Comparison of ENCODE assay signal across 24 cellular contexts in the genomic region with DNA sequence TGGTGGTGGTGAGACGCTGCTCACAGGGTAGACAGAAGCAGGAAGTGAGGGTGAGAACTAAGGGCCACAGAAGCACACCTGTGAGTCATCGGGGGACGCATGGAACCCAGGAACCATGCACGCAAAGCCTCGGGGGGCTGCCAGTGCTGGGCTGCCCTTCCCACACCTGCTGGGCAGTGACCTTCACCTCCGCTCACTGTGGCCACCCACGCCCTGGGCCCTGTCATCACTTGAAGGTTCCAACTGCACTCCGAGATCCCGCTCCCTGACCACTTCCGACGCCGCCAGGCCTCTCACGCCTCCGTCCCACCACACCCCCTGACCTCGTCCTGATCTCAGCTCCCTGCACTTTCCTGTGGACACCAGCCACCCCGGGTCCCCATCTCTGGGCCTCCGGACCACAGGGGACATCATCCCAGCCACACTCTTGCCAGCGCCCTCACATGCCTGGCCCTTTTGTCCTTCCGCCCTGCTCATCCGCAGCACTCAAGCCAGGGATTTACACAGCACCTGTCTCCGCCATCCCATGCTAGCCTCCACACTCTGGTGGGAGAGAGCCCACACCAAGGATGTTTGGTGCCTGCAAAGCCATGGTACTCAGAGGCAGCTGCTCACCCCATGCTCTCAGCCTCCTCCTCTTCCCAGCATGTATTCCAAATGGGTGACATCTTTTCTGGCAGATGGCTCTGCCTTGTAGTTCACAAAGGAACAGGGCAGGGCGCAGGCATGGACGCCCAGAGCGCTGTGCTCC. TPM values are rescaled to one million over a fixed set of nuclear protein-coding genes. Genes with fewer than 3 reads are reported as not detected.
DNase-seq lines count a peak whose midpoint lies in the region; ATAC-seq, FAIRE-seq and TF ChIP-seq lines count a peak whose summit lies in the region.
"Had no signal": no experiment of that assay in that cellular context is flagged by ENCODE, and none has a peak within 500 bp of the region (broad histone marks: within the 10 kb centered on the region; RNA-seq: fewer than 3 reads in every experiment).

No MANE protein-coding gene starts in this region.

- H3K36me3 Mint-ChIP-seq in GM23338 (ENCODE audit: low read depth) (no peaks in the 10 kb centered on the region; the same call in 2 of the 3 replicates), astrocyte (ENCODE audit: low read depth, unreplicated experiment) (peaks cover 4% of the 10 kb centered on the region), osteocyte (ENCODE audit: unreplicated experiment) (peaks cover 3% of the 10 kb centered on the region)
- H3K36me3 Mint-ChIP-seq: naive thymus-derived CD4-positive, alpha-beta T cell had no signal

- no peak overlapping the region for H3K4me3 Mint-ChIP-seq in GM23338
- no peak overlapping the region for H3K4me3 Mint-ChIP-seq in astrocyte (ENCODE audit: unreplicated experiment)
- H3K4me3 Mint-ChIP-seq in osteocyte (ENCODE audit: unreplicated experiment): no peak overlapping the region
- H3K4me3 Mint-ChIP-seq: HFFc6 had no signal

- H3K79me2 ChIP-seq in GM23338 (replicated peaks; ENCODE audit: insufficient read depth): no peaks in the 10 kb centered on the region
- H3K79me2 ChIP-seq in astrocyte (ENCODE audit: insufficient read depth, low read length): no peaks in the 10 kb centered on the region

- H3K27me3 ChIP-seq in GM23338 (ENCODE audit: insufficient read depth) (peaks cover 18% of the 10 kb centered on the region), astrocyte (ENCODE audit: insufficient read depth, low read length) (no peaks in the 10 kb centered on the region)
- H3K27me3 ChIP-seq: BE2C, breast epithelium, uterus had no signal

- peaks cover 22% of the 10 kb centered on the region for H3K27me3 Mint-ChIP-seq in GM23338 (ENCODE audit: insufficient read depth, low read depth, poor library complexity)
- H3K27me3 Mint-ChIP-seq in astrocyte (ENCODE audit: low read depth, unreplicated experiment): peaks cover 60% of the 10 kb centered on the region
- peaks cover 22% of the 10 kb centered on the region for H3K27me3 Mint-ChIP-seq in osteocyte (ENCODE audit: unreplicated experiment)

- TF ChIP-seq CTCF in GM23338 (conservative IDR thresholded peaks at IDR 0.05; ENCODE audit: low read depth in 2 of 2) (no peak), astrocyte (IDR thresholded peaks at IDR 0.05; ENCODE audit: insufficient read depth, low read depth, low read length) (no peak), osteocyte (IDR thresholded peaks at IDR 0.05) (no peak)

- no peak for ATAC-seq in GM23338
- ATAC-seq: activated CD4-positive, CD25-positive, alpha-beta regulatory T cell treated with anti-CD3 and anti-CD28 coated beads, Interleukin-2, amount 50 U/mL, for 24 hours; naive thymus-derived CD4-positive, alpha-beta T cell had no signal

- no peak overlapping the region for H3K4me2 ChIP-seq in GM23338
- H3K4me2 ChIP-seq in astrocyte (ENCODE audit: low read length): no peak overlapping the region

- H3K4me1 ChIP-seq in GM23338 (ENCODE audit: insufficient read depth): 0 out of 2 replicates have a peak, but pooled peaks cover 4% of the 10 kb centered on the region
- peaks cover 3% of the 10 kb centered on the region for H3K4me1 ChIP-seq in astrocyte (ENCODE audit: insufficient read depth, low read length)
- H3K4me1 ChIP-seq: uterus had no signal

- H3K27ac ChIP-seq in GM23338 (ENCODE audit: low read depth): no peak overlapping the region
- no peak overlapping the region for H3K27ac ChIP-seq in astrocyte (ENCODE audit: low read depth, low read length)
- H3K27ac ChIP-seq: breast epithelium, uterus had no signal

- FAIRE-seq in astrocyte (lab: Jason Lieb, UNC): no peak
- FAIRE-seq: RCC 7860 had no signal

- H3K9me3 Mint-ChIP-seq in GM23338: no peaks in the 10 kb centered on the region; the same call in 2 of the 3 replicates
- peaks cover 2% of the 10 kb centered on the region for H3K9me3 Mint-ChIP-seq in astrocyte (ENCODE audit: unreplicated experiment)
- no peaks in the 10 kb centered on the region for H3K9me3 Mint-ChIP-seq in osteocyte (ENCODE audit: unreplicated experiment)
- H3K9me3 Mint-ChIP-seq: HFFc6 had no signal

- 0 out of 2 replicates have a peak overlapping the region, but pooled peaks have one; percentile 23 for H2AFZ ChIP-seq in GM23338
- H2AFZ ChIP-seq in astrocyte (ENCODE audit: low read depth, low read length): no peak overlapping the region

- H3K4me1 Mint-ChIP-seq in GM23338 (peaks cover 8% of the 10 kb centered on the region; the same call in 2 of the 3 replicates), astrocyte (ENCODE audit: low read depth, unreplicated experiment) (peaks cover 2% of the 10 kb centered on the region), osteocyte (ENCODE audit: unreplicated experiment) (peaks cover 5% of the 10 kb centered on the region)

- H3K36me3 ChIP-seq in GM23338 (ENCODE audit: insufficient read depth): no peaks in the 10 kb centered on the region
- no peaks in the 10 kb centered on the region for H3K36me3 ChIP-seq in astrocyte (ENCODE audit: insufficient read depth, low read length)
- H3K36me3 ChIP-seq: BE2C, breast epithelium, uterus had no signal

- H3K27ac Mint-ChIP-seq in GM23338: no peak overlapping the region
- peak overlapping the region; percentile 35 for H3K27ac Mint-ChIP-seq in astrocyte (ENCODE audit: unreplicated experiment)
- H3K27ac Mint-ChIP-seq in osteocyte (ENCODE audit: unreplicated experiment): no peak overlapping the region
- H3K27ac Mint-ChIP-seq: HFFc6; naive thymus-derived CD4-positive, alpha-beta T cell had no signal

- DNase-seq in NCI-H2171 treated with DMSO at 0.1 percent for 48 hours (lab: John Stamatoyannopoulos, UW): peak; percentile 4
- no peak for DNase-seq in NCI-H2171 (lab: John Stamatoyannopoulos, UW)
- no peak for DNase-seq in GM23338 (ENCODE audit: low spot score)
- DNase-seq in astrocyte (ENCODE audit: low read depth): no peak
- DNase-seq in osteocyte (ENCODE audit: extremely low spot score, unreplicated experiment): peak; percentile 81
- DNase-seq in NCI-H1417 (lab: John Stamatoyannopoulos, UW): no peak
- DNase-seq in foreskin melanocyte: no peak
- no peak for DNase-seq in NAMALWA (ENCODE audit: low spot score)
- DNase-seq: 8988T; BE2C; DMS153; HFFc6; hippocampal formation; islet precursor cell; naive thymus-derived CD4-positive, alpha-beta T cell; NCI-H1092; NCI-H2107; NCI-H774; stimulated activated CD4-positive, alpha-beta T cell treated with anti-CD3 and anti-CD28 coated beads, Interleukin-2, amount 100 ng/mL, for 48 hours; T1000; uterus had no signal

- H3K4me3 ChIP-seq in GM23338 (no peak overlapping the region), astrocyte (ENCODE audit: insufficient read depth, low read depth, low read length) (no peak overlapping the region)
- H3K4me3 ChIP-seq: breast epithelium, uterus had no signal

- peaks cover 3% of the 10 kb centered on the region for H3K9me3 ChIP-seq in astrocyte (ENCODE audit: insufficient read depth, low read depth, low read length)
- H3K9me3 ChIP-seq: BE2C, breast epithelium, uterus had no signal

- H3F3A ChIP-seq in GM23338 (replicated peaks; ENCODE audit: low read depth): 0 out of 2 replicates have a peak, but pooled peaks cover 2% of the 10 kb centered on the region

- H3K9me2 ChIP-seq in GM23338 (ENCODE audit: insufficient read depth): no peaks in the 10 kb centered on the region

- H4K20me1 ChIP-seq in GM23338 (replicated peaks; ENCODE audit: insufficient read depth): no peaks in the 10 kb centered on the region
- no peaks in the 10 kb centered on the region for H4K20me1 ChIP-seq in astrocyte (ENCODE audit: insufficient read depth, low read length)

- no peak overlapping the region for H3K9ac ChIP-seq in astrocyte (ENCODE audit: low read length)

TF ChIP-seq in GM23338, 12 proteins besides CTCF, POLR2A, EP300 and RAD21 (continues in another document):
- TF ChIP-seq STAT1 (IDR thresholded peaks at IDR 0.05; ENCODE audit: unreplicated experiment) (no peak), ZNF114 (CRISPR knock-in tag; IDR thresholded peaks at IDR 0.05) (no peak), JUNB (IDR thresholded peaks at IDR 0.05; ENCODE audit: unreplicated experiment) (no peak), CREB1 (CRISPR knock-in tag; IDR thresholded peaks at IDR 0.05; ENCODE audit: low read depth) (no peak)
- TF ChIP-seq, protein P1, sequence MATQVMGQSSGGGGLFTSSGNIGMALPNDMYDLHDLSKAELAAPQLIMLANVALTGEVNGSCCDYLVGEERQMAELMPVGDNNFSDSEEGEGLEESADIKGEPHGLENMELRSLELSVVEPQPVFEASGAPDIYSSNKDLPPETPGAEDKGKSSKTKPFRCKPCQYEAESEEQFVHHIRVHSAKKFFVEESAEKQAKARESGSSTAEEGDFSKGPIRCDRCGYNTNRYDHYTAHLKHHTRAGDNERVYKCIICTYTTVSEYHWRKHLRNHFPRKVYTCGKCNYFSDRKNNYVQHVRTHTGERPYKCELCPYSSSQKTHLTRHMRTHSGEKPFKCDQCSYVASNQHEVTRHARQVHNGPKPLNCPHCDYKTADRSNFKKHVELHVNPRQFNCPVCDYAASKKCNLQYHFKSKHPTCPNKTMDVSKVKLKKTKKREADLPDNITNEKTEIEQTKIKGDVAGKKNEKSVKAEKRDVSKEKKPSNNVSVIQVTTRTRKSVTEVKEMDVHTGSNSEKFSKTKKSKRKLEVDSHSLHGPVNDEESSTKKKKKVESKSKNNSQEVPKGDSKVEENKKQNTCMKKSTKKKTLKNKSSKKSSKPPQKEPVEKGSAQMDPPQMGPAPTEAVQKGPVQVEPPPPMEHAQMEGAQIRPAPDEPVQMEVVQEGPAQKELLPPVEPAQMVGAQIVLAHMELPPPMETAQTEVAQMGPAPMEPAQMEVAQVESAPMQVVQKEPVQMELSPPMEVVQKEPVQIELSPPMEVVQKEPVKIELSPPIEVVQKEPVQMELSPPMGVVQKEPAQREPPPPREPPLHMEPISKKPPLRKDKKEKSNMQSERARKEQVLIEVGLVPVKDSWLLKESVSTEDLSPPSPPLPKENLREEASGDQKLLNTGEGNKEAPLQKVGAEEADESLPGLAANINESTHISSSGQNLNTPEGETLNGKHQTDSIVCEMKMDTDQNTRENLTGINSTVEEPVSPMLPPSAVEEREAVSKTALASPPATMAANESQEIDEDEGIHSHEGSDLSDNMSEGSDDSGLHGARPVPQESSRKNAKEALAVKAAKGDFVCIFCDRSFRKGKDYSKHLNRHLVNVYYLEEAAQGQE (IDR thresholded peaks at IDR 0.05; ENCODE audit: unreplicated experiment): no peak
- TF ChIP-seq, protein P2, sequence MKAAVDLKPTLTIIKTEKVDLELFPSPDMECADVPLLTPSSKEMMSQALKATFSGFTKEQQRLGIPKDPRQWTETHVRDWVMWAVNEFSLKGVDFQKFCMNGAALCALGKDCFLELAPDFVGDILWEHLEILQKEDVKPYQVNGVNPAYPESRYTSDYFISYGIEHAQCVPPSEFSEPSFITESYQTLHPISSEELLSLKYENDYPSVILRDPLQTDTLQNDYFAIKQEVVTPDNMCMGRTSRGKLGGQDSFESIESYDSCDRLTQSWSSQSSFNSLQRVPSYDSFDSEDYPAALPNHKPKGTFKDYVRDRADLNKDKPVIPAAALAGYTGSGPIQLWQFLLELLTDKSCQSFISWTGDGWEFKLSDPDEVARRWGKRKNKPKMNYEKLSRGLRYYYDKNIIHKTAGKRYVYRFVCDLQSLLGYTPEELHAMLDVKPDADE (IDR thresholded peaks at IDR 0.05): no peak

RNA-seq across cellular contexts. Expression of a gene that starts 23.1 kb away (rescaled TPM):
- 163 and 170 TPM in 2 replicates for total RNA-seq in GM23338 (2014; rRNA removed; shearing (Covaris generic))
- polyA plus RNA-seq in GM23338 (2016; fragmentation: Nextera tagmentation; extraction: Ambion mirVana): 72.5 and 99.0 TPM in 2 replicates
- 189 and 195 TPM in 2 replicates for total RNA-seq in astrocyte
- 147 and 164 TPM in 2 replicates for total RNA-seq in osteocyte

Comparison
In these comparisons a context has a peak if more than half of its experiments do, and no peak if none do; other contexts are left out.
1. DNase-seq: peak in NCI-H2171 treated with DMSO at 0.1 percent for 48 hours (single experiment) and osteocyte (single experiment); none in NCI-H2171 (single experiment), GM23338 (single experiment), astrocyte (single experiment), NCI-H1417 (0 of 3), foreskin melanocyte (single experiment) and NAMALWA (single experiment).